In the genomic region with DNA sequence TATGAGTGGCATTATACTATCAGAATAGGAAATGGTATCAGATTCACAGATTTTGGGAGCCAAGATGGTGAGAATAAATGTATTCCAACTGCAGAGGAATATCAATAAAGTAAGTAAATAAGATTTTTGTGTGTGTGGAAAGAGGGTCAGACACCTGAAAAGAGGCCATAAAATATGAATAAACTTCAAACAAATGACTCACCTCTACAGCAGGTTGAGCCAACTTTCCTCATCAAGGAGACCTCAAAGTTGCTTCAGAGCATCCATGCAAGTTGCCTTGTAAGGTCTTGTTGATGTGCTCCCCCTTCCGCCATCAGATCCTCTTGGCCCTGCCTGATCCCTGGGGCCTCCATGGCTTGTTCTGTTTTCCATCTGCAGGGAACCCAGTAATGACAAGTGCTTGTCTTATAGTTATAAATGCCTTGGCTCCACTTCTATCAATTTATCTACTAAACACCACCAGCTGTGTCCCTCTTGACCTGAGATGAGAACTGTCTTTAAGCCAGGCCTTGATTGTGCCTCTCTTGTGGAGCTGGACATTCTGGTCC, we compare ENCODE assay signal across 24 cellular contexts.
"Had no signal": no experiment of that assay in that cellular context is flagged by ENCODE, and none has a peak within 500 bp of the region (broad histone marks: within the 10 kb centered on the region; RNA-seq: fewer than 3 reads in every experiment).

No MANE protein-coding gene starts in this region.

- H3K4me1 ChIP-seq: neural progenitor cell, parathyroid adenoma, prostate gland, transverse colon, upper lobe of right lung had no signal

- ATAC-seq: effector memory CD8-positive, alpha-beta T cell; left lobe of liver; mucosa of descending colon; natural killer cell treated with Interleukin-12 subunit alpha and Interleukin-12 subunit beta and Interleukin-15 and Interleukin-18, amount 100 ng/mL, for 72 hours; sciatic nerve; stimulated activated naive CD8-positive, alpha-beta T cell treated with anti-CD3 and anti-CD28 coated beads, Interleukin-15, amount 100 ng/mL, for 72 hours; upper lobe of right lung had no signal

- DNase-seq: cerebellar nuclear complex; cortex of kidney; effector memory CD8-positive, alpha-beta T cell; head of caudate nucleus; kidney; mucosa of descending colon; naive B cell; stimulated activated CD4-positive, alpha-beta T cell treated with anti-CD3 and anti-CD28 coated beads, Interleukin-12 subunit alpha, Interleukin-12 subunit beta, amount 100 ng/mL, for 4 hours; stimulated activated CD4-positive, alpha-beta T cell treated with anti-CD3 and anti-CD28 coated beads, Interleukin-1b, Interleukin-23, amount 100 ng/mL, for 48 hours; stimulated activated CD4-positive, alpha-beta T cell treated with anti-CD3 and anti-CD28 coated beads, Interleukin-4, amount 100 ng/mL, for 1 hour; stimulated activated CD8-positive, alpha-beta memory T cell treated with anti-CD3 and anti-CD28 coated beads, Interleukin-4, amount 100 ng/mL, for 48 hours; stimulated activated naive CD4-positive, alpha-beta T cell; stimulated activated naive CD8-positive, alpha-beta T cell treated with anti-CD3 and anti-CD28 coated beads, Interleukin-15, amount 100 ng/mL, for 72 hours; transverse colon; upper lobe of right lung had no signal

- H3K4me2 ChIP-seq: neural progenitor cell, smooth muscle cell had no signal

- H3K9ac ChIP-seq: neural progenitor cell, parathyroid adenoma had no signal

- H3K4me3 ChIP-seq: mucosa of descending colon, neural progenitor cell, prostate gland, right atrium auricular region, smooth muscle cell, suprapubic skin, transverse colon, upper lobe of right lung had no signal

- H2AFZ ChIP-seq: neural progenitor cell, parathyroid adenoma had no signal

- H3K27ac ChIP-seq: neural progenitor cell, parathyroid adenoma, prostate gland, suprapubic skin, transverse colon, upper lobe of right lung had no signal

- H3K9me3 ChIP-seq: mucosa of descending colon, prostate gland, right atrium auricular region, suprapubic skin, transverse colon, upper lobe of right lung had no signal

- H3K36me3 ChIP-seq: neural progenitor cell, prostate gland, right atrium auricular region, suprapubic skin, transverse colon, upper lobe of right lung had no signal

- H3K27me3 ChIP-seq: neural progenitor cell, right atrium auricular region, suprapubic skin, transverse colon, upper lobe of right lung had no signal
